26 cellular contexts compared by ENCODE assay signal in the genomic region with DNA sequence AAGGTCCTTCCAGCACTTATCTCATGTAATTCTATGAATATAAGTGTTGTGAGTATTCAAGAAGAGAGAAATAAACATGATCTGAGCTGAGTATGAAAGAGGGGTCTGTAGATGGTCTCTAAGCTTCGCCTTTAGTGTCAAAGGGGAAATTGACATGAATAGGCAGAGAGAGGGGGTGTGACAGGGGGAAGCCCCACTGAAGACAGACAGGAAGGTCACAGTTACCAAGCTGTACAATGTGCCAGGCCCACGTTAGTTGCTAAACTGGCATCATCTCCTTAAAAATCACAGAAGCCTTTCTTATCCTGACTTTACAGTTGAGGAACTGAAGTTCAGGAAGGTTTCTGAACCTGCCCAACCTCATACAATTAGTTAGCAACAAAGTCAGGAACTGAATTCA. TPM values are rescaled to one million over a fixed set of nuclear protein-coding genes. Genes with fewer than 3 reads are reported as not detected.
"Had no signal": no experiment of that assay in that cellular context is flagged by ENCODE, and none has a peak within 500 bp of the region (broad histone marks: within the 10 kb centered on the region; RNA-seq: fewer than 3 reads in every experiment).

No MANE protein-coding gene starts in this region.

- H3K36me3 Mint-ChIP-seq: stimulated activated effector memory CD8-positive, alpha-beta T cell treated with anti-CD3 and anti-CD28 coated beads, Interleukin-12 subunit alpha, Interleukin-12 subunit beta, amount 100 ng/mL, for 72 hours had no signal

- H3K4me3 ChIP-seq: esophagus muscularis mucosa, gastrocnemius medialis, heart right ventricle, ovary, right atrium auricular region, tibial artery, upper lobe of right lung, vagina had no signal

- ATAC-seq: gastrocnemius medialis; heart right ventricle; left lobe of liver; stimulated activated effector memory CD8-positive, alpha-beta T cell treated with anti-CD3 and anti-CD28 coated beads, Interleukin-12 subunit alpha, Interleukin-12 subunit beta, amount 100 ng/mL, for 72 hours; upper lobe of right lung had no signal

- H3K27ac ChIP-seq: epithelial cell of prostate, esophagus muscularis mucosa, gastrocnemius medialis, heart right ventricle, ovary, right atrium auricular region, tibial artery, upper lobe of right lung, vagina had no signal

- H3K27ac Mint-ChIP-seq: nephron progenitor cell; stimulated activated effector memory CD8-positive, alpha-beta T cell treated with anti-CD3 and anti-CD28 coated beads, Interleukin-12 subunit alpha, Interleukin-12 subunit beta, amount 100 ng/mL, for 72 hours; stimulated activated naive CD8-positive, alpha-beta T cell treated with anti-CD3 and anti-CD28 coated beads, Interleukin-15, Interleukin-2, amounts not matched to agents 100 ng/mL and 50 ng/mL, for 24 hours had no signal

- H3K9me3 ChIP-seq: esophagus muscularis mucosa, gastrocnemius medialis, heart right ventricle, ovary, right atrium auricular region, tibial artery, upper lobe of right lung, vagina had no signal

- DNase-seq: effector memory CD4-positive, alpha-beta T cell; gastrocnemius medialis; heart right ventricle; kidney glomerular epithelial cell; mammary epithelial cell; nephron progenitor cell; ovary; small intestine; stimulated activated CD4-positive, alpha-beta T cell treated with anti-CD3 and anti-CD28 coated beads, Interleukin-4, amount 100 ng/mL, for 1 hour; stimulated activated CD8-positive, alpha-beta memory T cell treated with anti-CD3 and anti-CD28 coated beads, Interleukin-4, amount 100 ng/mL, for 48 hours; tibial artery; upper lobe of right lung had no signal

- H3K4me3 Mint-ChIP-seq: nephron progenitor cell; stimulated activated effector memory CD8-positive, alpha-beta T cell treated with anti-CD3 and anti-CD28 coated beads, Interleukin-12 subunit alpha, Interleukin-12 subunit beta, amount 100 ng/mL, for 72 hours; stimulated activated naive CD8-positive, alpha-beta T cell treated with anti-CD3 and anti-CD28 coated beads, Interleukin-15, Interleukin-2, amounts not matched to agents 100 ng/mL and 50 ng/mL, for 24 hours had no signal

- H3K36me3 ChIP-seq: ovary had no signal

- H3K9me3 Mint-ChIP-seq: nephron progenitor cell; stimulated activated effector memory CD8-positive, alpha-beta T cell treated with anti-CD3 and anti-CD28 coated beads, Interleukin-12 subunit alpha, Interleukin-12 subunit beta, amount 100 ng/mL, for 72 hours; stimulated activated naive CD8-positive, alpha-beta T cell treated with anti-CD3 and anti-CD28 coated beads, Interleukin-15, Interleukin-2, amounts not matched to agents 100 ng/mL and 50 ng/mL, for 24 hours had no signal

- H3K4me1 ChIP-seq: upper lobe of right lung had no signal

- H3K4me1 Mint-ChIP-seq: stimulated activated effector memory CD8-positive, alpha-beta T cell treated with anti-CD3 and anti-CD28 coated beads, Interleukin-12 subunit alpha, Interleukin-12 subunit beta, amount 100 ng/mL, for 72 hours had no signal

- H3K27me3 ChIP-seq: esophagus muscularis mucosa, gastrocnemius medialis, heart right ventricle, ovary, right atrium auricular region, tibial artery, upper lobe of right lung, vagina had no signal

RNA-seq across cellular contexts. Expression of a gene that starts 20.1 kb away (rescaled TPM):
- total RNA-seq: esophagus muscularis mucosa, fibroblast of villous mesenchyme, gastrocnemius medialis, heart right ventricle, left lobe of liver, lower leg skin, mammary epithelial cell, mesenteric fat pad, mucosa of gallbladder, myocyte, ovary, posterior vena cava, right atrium auricular region, temporal lobe, upper lobe of right lung, vagina had no signal

RNA-seq across cellular contexts. Expression of a gene that starts 23.2 kb away (rescaled TPM):
- total RNA-seq: fibroblast of villous mesenchyme, posterior vena cava, right atrium auricular region, temporal lobe, vagina had no signal

RNA-seq across cellular contexts. Expression of a gene that starts 35.5 kb away (rescaled TPM):
- total RNA-seq: esophagus muscularis mucosa, fibroblast of villous mesenchyme, heart right ventricle, myocyte, ovary, posterior vena cava, right atrium auricular region, temporal lobe, upper lobe of right lung had no signal
